1 cellular context compared by ENCODE assay signal in the genomic region with DNA sequence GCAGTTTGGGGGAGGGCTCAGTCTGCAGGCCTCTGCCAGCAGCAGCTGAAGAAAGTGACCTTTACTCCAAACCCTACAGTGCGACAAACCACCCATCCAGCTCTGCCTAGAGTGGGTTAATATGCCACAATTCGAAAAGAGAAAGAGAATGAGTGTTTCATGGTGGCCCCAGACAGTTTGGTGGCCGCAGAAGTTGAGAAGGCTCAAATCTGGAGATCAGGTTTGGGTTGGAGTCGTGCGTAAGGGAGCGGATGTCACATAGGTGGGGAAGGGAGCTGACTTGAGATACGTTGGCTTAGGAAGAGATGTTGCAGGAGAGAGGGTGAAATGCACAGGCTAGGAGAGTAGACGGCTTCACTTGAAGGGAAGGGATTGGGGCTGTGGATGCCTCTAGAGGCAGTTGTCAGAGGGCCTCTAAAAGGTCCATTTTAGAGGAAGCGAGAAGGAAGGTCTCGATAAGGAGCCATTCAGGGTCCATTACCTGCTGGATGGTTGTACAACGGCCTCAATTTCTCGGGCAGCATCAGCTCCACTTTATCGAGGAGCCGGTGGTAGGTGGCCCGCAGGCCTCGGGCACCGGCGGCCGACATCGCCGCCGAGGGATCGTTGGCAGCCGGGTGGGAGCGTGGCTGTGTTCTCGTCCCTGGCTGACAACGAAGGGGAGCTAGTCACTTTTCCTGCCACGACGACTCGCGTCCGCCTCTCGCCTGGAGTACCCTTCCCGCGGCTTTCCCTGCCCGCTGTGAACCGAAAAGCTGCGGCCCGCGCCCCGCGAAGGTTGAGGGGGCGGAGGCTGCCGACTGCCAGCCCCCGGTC.
TF ChIP-seq lines count a peak whose summit lies in the region.

No MANE protein-coding gene starts in this region.

TF ChIP-seq in HepG2, 621 proteins besides CTCF, POLR2A, EP300 and RAD21 (continued from another document and continues in another):
- no peak for TF ChIP-seq ZNF878 (CRISPR knock-in tag; IDR thresholded peaks at IDR 0.05)
- TF ChIP-seq CEBPG (CRISPR knock-in tag; IDR thresholded peaks at IDR 0.05): no peak
- no peak for TF ChIP-seq KLF15 (CRISPR knock-in tag; IDR thresholded peaks at IDR 0.05; ENCODE audit: borderline replicate concordance)
- no peak for TF ChIP-seq U2AF2 (IDR thresholded peaks at IDR 0.05; ENCODE audit: low read depth, low read length)
- no peak for TF ChIP-seq GABPA (IDR thresholded peaks at IDR 0.05; ENCODE audit: low read depth, low read length)
- TF ChIP-seq GABPA (CRISPR knock-in tag; IDR thresholded peaks at IDR 0.05; ENCODE audit: low read depth): no peak
- no peak for TF ChIP-seq ZFY (CRISPR knock-in tag; IDR thresholded peaks at IDR 0.05)
- TF ChIP-seq CHD2 (IDR thresholded peaks at IDR 0.05; ENCODE audit: low read depth, low read length): no peak
- TF ChIP-seq, protein P1, sequence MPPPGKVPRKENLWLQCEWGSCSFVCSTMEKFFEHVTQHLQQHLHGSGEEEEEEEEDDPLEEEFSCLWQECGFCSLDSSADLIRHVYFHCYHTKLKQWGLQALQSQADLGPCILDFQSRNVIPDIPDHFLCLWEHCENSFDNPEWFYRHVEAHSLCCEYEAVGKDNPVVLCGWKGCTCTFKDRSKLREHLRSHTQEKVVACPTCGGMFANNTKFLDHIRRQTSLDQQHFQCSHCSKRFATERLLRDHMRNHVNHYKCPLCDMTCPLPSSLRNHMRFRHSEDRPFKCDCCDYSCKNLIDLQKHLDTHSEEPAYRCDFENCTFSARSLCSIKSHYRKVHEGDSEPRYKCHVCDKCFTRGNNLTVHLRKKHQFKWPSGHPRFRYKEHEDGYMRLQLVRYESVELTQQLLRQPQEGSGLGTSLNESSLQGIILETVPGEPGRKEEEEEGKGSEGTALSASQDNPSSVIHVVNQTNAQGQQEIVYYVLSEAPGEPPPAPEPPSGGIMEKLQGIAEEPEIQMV (CRISPR knock-in tag; IDR thresholded peaks at IDR 0.05; ENCODE audit: low read depth): no peak
- no peak for TF ChIP-seq FOXO1 (CRISPR knock-in tag; IDR thresholded peaks at IDR 0.05)
- 0 out of 2 replicates have a peak, but pooled peaks have one; percentile 84 for TF ChIP-seq ZNF44 (CRISPR knock-in tag; IDR thresholded peaks at IDR 0.05)
- TF ChIP-seq, protein P2, sequence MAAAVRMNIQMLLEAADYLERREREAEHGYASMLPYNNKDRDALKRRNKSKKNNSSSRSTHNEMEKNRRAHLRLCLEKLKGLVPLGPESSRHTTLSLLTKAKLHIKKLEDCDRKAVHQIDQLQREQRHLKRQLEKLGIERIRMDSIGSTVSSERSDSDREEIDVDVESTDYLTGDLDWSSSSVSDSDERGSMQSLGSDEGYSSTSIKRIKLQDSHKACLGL (CRISPR knock-in tag; IDR thresholded peaks at IDR 0.05): peak; percentile 66; the same call in 1 of the 2 replicates
- no peak for TF ChIP-seq NFYB (CRISPR knock-in tag; IDR thresholded peaks at IDR 0.05)
- TF ChIP-seq GATA4 (IDR thresholded peaks at IDR 0.05; ENCODE audit: borderline replicate concordance, low read depth): peak; percentile 31; the same call in 1 of the 2 replicates
- TF ChIP-seq, protein P3, sequence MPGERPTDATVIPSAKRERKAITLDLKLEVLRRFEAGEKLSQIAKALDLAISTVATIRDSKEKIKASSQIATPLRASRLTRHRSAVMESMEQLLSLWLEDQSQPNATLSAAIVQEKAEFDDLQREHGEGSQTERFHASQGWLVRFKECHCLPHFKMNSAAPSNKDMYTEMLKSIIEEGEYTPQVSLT (CRISPR knock-in tag; IDR thresholded peaks at IDR 0.05; ENCODE audit: borderline replicate concordance, low read depth): 0 out of 2 replicates have a peak, but pooled peaks have one; percentile 46
- TF ChIP-seq, protein P4, sequence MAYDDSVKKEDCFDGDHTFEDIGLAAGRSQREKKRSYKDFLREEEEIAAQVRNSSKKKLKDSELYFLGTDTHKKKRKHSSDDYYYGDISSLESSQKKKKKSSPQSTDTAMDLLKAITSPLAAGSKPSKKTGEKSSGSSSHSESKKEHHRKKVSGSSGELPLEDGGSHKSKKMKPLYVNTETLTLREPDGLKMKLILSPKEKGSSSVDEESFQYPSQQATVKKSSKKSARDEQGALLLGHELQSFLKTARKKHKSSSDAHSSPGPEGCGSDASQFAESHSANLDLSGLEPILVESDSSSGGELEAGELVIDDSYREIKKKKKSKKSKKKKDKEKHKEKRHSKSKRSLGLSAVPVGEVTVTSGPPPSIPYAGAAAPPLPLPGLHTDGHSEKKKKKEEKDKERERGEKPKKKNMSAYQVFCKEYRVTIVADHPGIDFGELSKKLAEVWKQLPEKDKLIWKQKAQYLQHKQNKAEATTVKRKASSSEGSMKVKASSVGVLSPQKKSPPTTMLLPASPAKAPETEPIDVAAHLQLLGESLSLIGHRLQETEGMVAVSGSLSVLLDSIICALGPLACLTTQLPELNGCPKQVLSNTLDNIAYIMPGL (CRISPR knock-in tag; IDR thresholded peaks at IDR 0.05; ENCODE audit: borderline replicate concordance in 1 of 2, low read depth in 1 of 2): peak in 1 of 2 experiments; percentile 62; a peak in 1 of 4 replicates
- TF ChIP-seq SRSF9 (IDR thresholded peaks at IDR 0.05; ENCODE audit: borderline replicate concordance, insufficient read depth, low read depth, low read length, poor library complexity, severe bottlenecking): no peak
- TF ChIP-seq ZNF577 (CRISPR knock-in tag; IDR thresholded peaks at IDR 0.05; ENCODE audit: borderline replicate concordance, low read depth): no peak
- TF ChIP-seq, protein P5, sequence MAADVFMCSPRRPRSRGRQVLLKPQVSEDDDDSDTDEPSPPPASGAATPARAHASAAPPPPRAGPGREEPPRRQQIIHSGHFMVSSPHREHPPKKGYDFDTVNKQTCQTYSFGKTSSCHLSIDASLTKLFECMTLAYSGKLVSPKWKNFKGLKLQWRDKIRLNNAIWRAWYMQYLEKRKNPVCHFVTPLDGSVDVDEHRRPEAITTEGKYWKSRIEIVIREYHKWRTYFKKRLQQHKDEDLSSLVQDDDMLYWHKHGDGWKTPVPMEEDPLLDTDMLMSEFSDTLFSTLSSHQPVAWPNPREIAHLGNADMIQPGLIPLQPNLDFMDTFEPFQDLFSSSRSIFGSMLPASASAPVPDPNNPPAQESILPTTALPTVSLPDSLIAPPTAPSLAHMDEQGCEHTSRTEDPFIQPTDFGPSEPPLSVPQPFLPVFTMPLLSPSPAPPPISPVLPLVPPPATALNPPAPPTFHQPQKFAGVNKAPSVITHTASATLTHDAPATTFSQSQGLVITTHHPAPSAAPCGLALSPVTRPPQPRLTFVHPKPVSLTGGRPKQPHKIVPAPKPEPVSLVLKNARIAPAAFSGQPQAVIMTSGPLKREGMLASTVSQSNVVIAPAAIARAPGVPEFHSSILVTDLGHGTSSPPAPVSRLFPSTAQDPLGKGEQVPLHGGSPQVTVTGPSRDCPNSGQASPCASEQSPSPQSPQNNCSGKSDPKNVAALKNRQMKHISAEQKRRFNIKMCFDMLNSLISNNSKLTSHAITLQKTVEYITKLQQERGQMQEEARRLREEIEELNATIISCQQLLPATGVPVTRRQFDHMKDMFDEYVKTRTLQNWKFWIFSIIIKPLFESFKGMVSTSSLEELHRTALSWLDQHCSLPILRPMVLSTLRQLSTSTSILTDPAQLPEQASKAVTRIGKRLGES (CRISPR knock-in tag; IDR thresholded peaks at IDR 0.05; ENCODE audit: borderline replicate concordance): no peak
- 0 out of 2 replicates have a peak, but pooled peaks have one; percentile 43 for TF ChIP-seq MED13 (CRISPR knock-in tag; IDR thresholded peaks at IDR 0.05)
- TF ChIP-seq ATF7-NPFF (CRISPR knock-in tag; IDR thresholded peaks at IDR 0.05; ENCODE audit: low read depth): no peak
- TF ChIP-seq, protein P6, sequence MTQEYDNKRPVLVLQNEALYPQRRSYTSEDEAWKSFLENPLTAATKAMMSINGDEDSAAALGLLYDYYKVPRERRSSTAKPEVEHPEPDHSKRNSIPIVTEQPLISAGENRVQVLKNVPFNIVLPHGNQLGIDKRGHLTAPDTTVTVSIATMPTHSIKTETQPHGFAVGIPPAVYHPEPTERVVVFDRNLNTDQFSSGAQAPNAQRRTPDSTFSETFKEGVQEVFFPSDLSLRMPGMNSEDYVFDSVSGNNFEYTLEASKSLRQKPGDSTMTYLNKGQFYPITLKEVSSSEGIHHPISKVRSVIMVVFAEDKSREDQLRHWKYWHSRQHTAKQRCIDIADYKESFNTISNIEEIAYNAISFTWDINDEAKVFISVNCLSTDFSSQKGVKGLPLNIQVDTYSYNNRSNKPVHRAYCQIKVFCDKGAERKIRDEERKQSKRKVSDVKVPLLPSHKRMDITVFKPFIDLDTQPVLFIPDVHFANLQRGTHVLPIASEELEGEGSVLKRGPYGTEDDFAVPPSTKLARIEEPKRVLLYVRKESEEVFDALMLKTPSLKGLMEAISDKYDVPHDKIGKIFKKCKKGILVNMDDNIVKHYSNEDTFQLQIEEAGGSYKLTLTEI (CRISPR knock-in tag; conservative IDR thresholded peaks at IDR 0.05): no peak
- no peak for TF ChIP-seq ATAD3A (CRISPR knock-in tag; IDR thresholded peaks at IDR 0.05)
- no peak for TF ChIP-seq PTBP1 (IDR thresholded peaks at IDR 0.05; ENCODE audit: low read depth, low read length, poor library complexity, severe bottlenecking)
- TF ChIP-seq, protein P7, sequence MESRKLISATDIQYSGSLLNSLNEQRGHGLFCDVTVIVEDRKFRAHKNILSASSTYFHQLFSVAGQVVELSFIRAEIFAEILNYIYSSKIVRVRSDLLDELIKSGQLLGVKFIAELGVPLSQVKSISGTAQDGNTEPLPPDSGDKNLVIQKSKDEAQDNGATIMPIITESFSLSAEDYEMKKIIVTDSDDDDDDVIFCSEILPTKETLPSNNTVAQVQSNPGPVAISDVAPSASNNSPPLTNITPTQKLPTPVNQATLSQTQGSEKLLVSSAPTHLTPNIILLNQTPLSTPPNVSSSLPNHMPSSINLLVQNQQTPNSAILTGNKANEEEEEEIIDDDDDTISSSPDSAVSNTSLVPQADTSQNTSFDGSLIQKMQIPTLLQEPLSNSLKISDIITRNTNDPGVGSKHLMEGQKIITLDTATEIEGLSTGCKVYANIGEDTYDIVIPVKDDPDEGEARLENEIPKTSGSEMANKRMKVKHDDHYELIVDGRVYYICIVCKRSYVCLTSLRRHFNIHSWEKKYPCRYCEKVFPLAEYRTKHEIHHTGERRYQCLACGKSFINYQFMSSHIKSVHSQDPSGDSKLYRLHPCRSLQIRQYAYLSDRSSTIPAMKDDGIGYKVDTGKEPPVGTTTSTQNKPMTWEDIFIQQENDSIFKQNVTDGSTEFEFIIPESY (CRISPR knock-in tag; IDR thresholded peaks at IDR 0.05): no peak
- TF ChIP-seq ZNF660 (CRISPR knock-in tag; IDR thresholded peaks at IDR 0.05; ENCODE audit: borderline replicate concordance, low read depth): no peak
- TF ChIP-seq, protein P8, sequence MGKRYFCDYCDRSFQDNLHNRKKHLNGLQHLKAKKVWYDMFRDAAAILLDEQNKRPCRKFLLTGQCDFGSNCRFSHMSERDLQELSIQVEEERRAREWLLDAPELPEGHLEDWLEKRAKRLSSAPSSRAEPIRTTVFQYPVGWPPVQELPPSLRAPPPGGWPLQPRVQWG (CRISPR knock-in tag; IDR thresholded peaks at IDR 0.05; ENCODE audit: borderline replicate concordance, low read depth): no peak
- TF ChIP-seq, protein P9, sequence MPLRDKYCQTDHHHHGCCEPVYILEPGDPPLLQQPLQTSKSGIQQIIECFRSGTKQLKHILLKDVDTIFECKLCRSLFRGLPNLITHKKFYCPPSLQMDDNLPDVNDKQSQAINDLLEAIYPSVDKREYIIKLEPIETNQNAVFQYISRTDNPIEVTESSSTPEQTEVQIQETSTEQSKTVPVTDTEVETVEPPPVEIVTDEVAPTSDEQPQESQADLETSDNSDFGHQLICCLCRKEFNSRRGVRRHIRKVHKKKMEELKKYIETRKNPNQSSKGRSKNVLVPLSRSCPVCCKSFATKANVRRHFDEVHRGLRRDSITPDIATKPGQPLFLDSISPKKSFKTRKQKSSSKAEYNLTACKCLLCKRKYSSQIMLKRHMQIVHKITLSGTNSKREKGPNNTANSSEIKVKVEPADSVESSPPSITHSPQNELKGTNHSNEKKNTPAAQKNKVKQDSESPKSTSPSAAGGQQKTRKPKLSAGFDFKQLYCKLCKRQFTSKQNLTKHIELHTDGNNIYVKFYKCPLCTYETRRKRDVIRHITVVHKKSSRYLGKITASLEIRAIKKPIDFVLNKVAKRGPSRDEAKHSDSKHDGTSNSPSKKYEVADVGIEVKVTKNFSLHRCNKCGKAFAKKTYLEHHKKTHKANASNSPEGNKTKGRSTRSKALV (CRISPR knock-in tag; IDR thresholded peaks at IDR 0.05): peak; percentile 52; the same call in 1 of the 2 replicates
- 0 out of 2 replicates have a peak, but pooled peaks have one; percentile 18 for TF ChIP-seq ZNF616 (CRISPR knock-in tag; IDR thresholded peaks at IDR 0.05; ENCODE audit: low read depth)
- TF ChIP-seq XBP1 (CRISPR knock-in tag; IDR thresholded peaks at IDR 0.05): no peak
- TF ChIP-seq, protein P10, sequence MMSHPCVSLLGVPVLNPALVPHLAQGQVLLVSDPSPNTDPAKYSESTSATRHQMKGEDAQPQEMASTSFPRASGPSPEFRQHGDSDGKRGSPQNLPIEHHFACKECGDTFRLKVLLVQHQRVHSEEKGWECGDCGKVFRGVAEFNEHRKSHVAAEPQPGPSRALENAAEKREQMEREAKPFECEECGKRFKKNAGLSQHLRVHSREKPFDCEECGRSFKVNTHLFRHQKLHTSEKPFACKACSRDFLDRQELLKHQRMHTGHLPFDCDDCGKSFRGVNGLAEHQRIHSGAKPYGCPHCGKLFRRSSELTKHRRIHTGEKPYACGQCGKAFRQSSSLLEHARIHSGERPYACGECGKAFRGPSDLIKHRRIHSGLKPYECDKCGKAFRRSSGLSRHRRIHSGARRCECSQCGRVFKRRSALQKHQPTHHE (CRISPR knock-in tag; IDR thresholded peaks at IDR 0.05; ENCODE audit: borderline replicate concordance): peak; percentile 75; the same call in 1 of the 2 replicates
- TF ChIP-seq, protein P11, sequence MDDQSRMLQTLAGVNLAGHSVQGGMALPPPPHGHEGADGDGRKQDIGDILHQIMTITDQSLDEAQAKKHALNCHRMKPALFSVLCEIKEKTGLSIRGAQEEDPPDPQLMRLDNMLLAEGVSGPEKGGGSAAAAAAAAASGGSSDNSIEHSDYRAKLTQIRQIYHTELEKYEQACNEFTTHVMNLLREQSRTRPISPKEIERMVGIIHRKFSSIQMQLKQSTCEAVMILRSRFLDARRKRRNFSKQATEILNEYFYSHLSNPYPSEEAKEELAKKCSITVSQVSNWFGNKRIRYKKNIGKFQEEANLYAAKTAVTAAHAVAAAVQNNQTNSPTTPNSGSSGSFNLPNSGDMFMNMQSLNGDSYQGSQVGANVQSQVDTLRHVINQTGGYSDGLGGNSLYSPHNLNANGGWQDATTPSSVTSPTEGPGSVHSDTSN (CRISPR knock-in tag; IDR thresholded peaks at IDR 0.05; ENCODE audit: borderline replicate concordance): no peak
- no peak for TF ChIP-seq DMAP1 (CRISPR knock-in tag; IDR thresholded peaks at IDR 0.05)
- TF ChIP-seq, protein P12, sequence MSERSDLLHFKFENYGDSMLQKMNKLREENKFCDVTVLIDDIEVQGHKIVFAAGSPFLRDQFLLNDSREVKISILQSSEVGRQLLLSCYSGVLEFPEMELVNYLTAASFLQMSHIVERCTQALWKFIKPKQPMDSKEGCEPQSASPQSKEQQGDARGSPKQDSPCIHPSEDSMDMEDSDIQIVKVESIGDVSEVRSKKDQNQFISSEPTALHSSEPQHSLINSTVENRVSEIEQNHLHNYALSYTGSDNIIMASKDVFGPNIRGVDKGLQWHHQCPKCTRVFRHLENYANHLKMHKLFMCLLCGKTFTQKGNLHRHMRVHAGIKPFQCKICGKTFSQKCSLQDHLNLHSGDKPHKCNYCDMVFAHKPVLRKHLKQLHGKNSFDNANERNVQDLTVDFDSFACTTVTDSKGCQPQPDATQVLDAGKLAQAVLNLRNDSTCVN (CRISPR knock-in tag; IDR thresholded peaks at IDR 0.05; ENCODE audit: borderline replicate concordance): 0 out of 2 replicates have a peak, but pooled peaks have one; percentile 25
- TF ChIP-seq ZNF251 (CRISPR knock-in tag; IDR thresholded peaks at IDR 0.05): no peak
